Comparison of ENCODE assay signal across 8 cellular contexts in genomic region chr12:108732489-108732888, GRCh38. TPM values are rescaled to one million over a fixed set of nuclear protein-coding genes. Genes with fewer than 3 reads are reported as not detected.
DNase-seq lines count a peak whose midpoint lies in the region; ATAC-seq, FAIRE-seq and TF ChIP-seq lines count a peak whose summit lies in the region.

No MANE protein-coding gene starts in this region.

- dilution Hi-C loops in endothelial cell of umbilical vein (cut with MboI; ENCODE audit: extremely low pct_ligation_motif_present, low sequenced_read_pairs), result no loop called here

- H3K27me3 ChIP-seq in CD4-positive, alpha-beta memory T cell (ENCODE audit: insufficient read depth, low read length), result no peaks in the 10 kb centered on the region
- no peaks in the 10 kb centered on the region for H3K27me3 ChIP-seq in PC-3 (ENCODE audit: low read length)
- H3K27me3 ChIP-seq in endothelial cell of umbilical vein (ENCODE audit: control insufficient read depth in 2 of 2, insufficient read depth in 2 of 2, low read length in 2 of 2), result no peaks in the 10 kb centered on the region

- H3K79me2 ChIP-seq in PC-3 (ENCODE audit: low read length) (peaks cover 38% of the 10 kb centered on the region), endothelial cell of umbilical vein (ENCODE audit: control insufficient read depth, insufficient read depth, low read length) (peaks cover 37% of the 10 kb centered on the region)

- H3F3A ChIP-seq in PC-3 (ENCODE audit: low read length, unreplicated experiment), result peaks cover 13% of the 10 kb centered on the region

- H3K27me3 Mint-ChIP-seq in CD4-positive, alpha-beta memory T cell, result no peaks in the 10 kb centered on the region
- no peaks in the 10 kb centered on the region for H3K27me3 Mint-ChIP-seq in osteocyte (ENCODE audit: unreplicated experiment)

- H4K20me1 ChIP-seq in PC-3 (ENCODE audit: low read length) (peaks cover 28% of the 10 kb centered on the region), endothelial cell of umbilical vein (replicated peaks; ENCODE audit: control insufficient read depth, extremely low read depth, insufficient read depth, low read length) (peaks cover 3% of the 10 kb centered on the region)

- H3K4me1 Mint-ChIP-seq in CD4-positive, alpha-beta memory T cell, result peaks cover 11 to 28% (median 26%) of the 10 kb centered on the region in 4 donors
- peaks cover 30% of the 10 kb centered on the region for H3K4me1 Mint-ChIP-seq in osteocyte (ENCODE audit: unreplicated experiment)

- H3K9me3 ChIP-seq in CD4-positive, alpha-beta memory T cell (ENCODE audit: control insufficient read depth in 1 of 2, low read length in 2 of 2), result no peaks in the 10 kb centered on the region
- H3K9me3 ChIP-seq in PC-3 (ENCODE audit: low read length) (no peaks in the 10 kb centered on the region), endothelial cell of umbilical vein (replicated peaks; ENCODE audit: control insufficient read depth, insufficient read depth, low read length) (no peaks in the 10 kb centered on the region)

- FAIRE-seq in endothelial cell of umbilical vein (lab: Jason Lieb, UNC), result no peak

- no peaks in the 10 kb centered on the region for H3K9me1 ChIP-seq in endothelial cell of umbilical vein (replicated peaks; ENCODE audit: control insufficient read depth, extremely low read depth, insufficient read depth, low read length)

- no peaks in the 10 kb centered on the region for H3K36me3 ChIP-seq in CD4-positive, alpha-beta memory T cell (ENCODE audit: insufficient read depth, low read length)
- H3K36me3 ChIP-seq in PC-3 (ENCODE audit: low read depth, low read length), result peaks cover 8% of the 10 kb centered on the region; the same call in 1 of the 2 replicates
- no peaks in the 10 kb centered on the region for H3K36me3 ChIP-seq in endothelial cell of umbilical vein (ENCODE audit: control insufficient read depth in 2 of 2, extremely low read depth in 1 of 2, insufficient read depth in 2 of 2, low read length in 2 of 2)

- H3K36me3 Mint-ChIP-seq in CD4-positive, alpha-beta memory T cell, result peaks cover 0 to 4% of the 10 kb centered on the region in 2 donors
- H3K36me3 Mint-ChIP-seq in osteocyte (ENCODE audit: unreplicated experiment), result no peaks in the 10 kb centered on the region

- H3K4me1 ChIP-seq in CD4-positive, alpha-beta memory T cell (ENCODE audit: insufficient read depth, low read length), result peaks cover 5% of the 10 kb centered on the region
- peaks cover 45% of the 10 kb centered on the region for H3K4me1 ChIP-seq in PC-3 (ENCODE audit: insufficient read depth, low read length)
- peaks cover 29% of the 10 kb centered on the region for H3K4me1 ChIP-seq in endothelial cell of umbilical vein (ENCODE audit: control insufficient read depth, extremely low read depth, insufficient read depth, low read length)

- POLR2A ChIA-PET in CD4-positive, alpha-beta memory T cell (lab: Charles Lee; ENCODE audit: partially characterized antibody), result interaction anchor here (1.0 to 1.5 kb wide), 3 partner anchors 106 to 125 kb away, joined by 4 to 8 read pairs (median 4); partner anchors contain the start of gene SSH1
- POLR2A ChIA-PET in PC-3 (lab: Charles Lee; ENCODE audit: unreplicated experiment) (interaction anchor here (0.6 to 1.0 kb wide), 2 partner anchors 40 to 83 kb away, joined by 4 to 6 read pairs; no protein-coding TSS in a partner anchor), endothelial cell of umbilical vein (lab: Charles Lee) (no interaction called here)

- peak overlapping the region; percentile 89 to 97 (median 95) for H3K4me3 Mint-ChIP-seq in CD4-positive, alpha-beta memory T cell
- H3K4me3 Mint-ChIP-seq in osteocyte (ENCODE audit: unreplicated experiment), result peak overlapping the region; percentile 95

- peak overlapping the region; percentile 87 for H3K4me2 ChIP-seq in PC-3 (ENCODE audit: low read length)
- peak overlapping the region; percentile 91 for H3K4me2 ChIP-seq in endothelial cell of umbilical vein (ENCODE audit: insufficient read depth, low read length)

- no peak for DNase-seq in CD4-positive, alpha-beta memory T cell
- DNase-seq in PC-3 (no peak), endothelial cell of umbilical vein (ENCODE audit: low read depth, low spot score) (no peak), osteocyte (ENCODE audit: extremely low spot score, unreplicated experiment) (no peak), T1000 (lab: John Stamatoyannopoulos, UW) (no peak), NCI-H345 treated with DMSO at 0.1 percent for 48 hours (lab: John Stamatoyannopoulos, UW; ENCODE audit: unreplicated experiment) (no peak), NCI-H82 treated with DMSO at 0.1 percent for 48 hours (lab: John Stamatoyannopoulos, UW; ENCODE audit: unreplicated experiment) (no peak)

- peak overlapping the region; percentile 69 for H3K27ac ChIP-seq in CD4-positive, alpha-beta memory T cell (ENCODE audit: low read depth, low read length)
- H3K27ac ChIP-seq in PC-3 (ENCODE audit: low read length), result peak overlapping the region; percentile 65
- peak overlapping the region; percentile 87 for H3K27ac ChIP-seq in endothelial cell of umbilical vein (ENCODE audit: insufficient read depth, low read depth, low read length)

- CTCF ChIA-PET in CD4-positive, alpha-beta memory T cell (lab: Charles Lee; ENCODE audit: partially characterized antibody), result interaction anchor here (1.2 to 2.0 kb wide), 5 partner anchors 68 to 115 kb away, joined by 3 to 13 read pairs (median 4); no protein-coding TSS in a partner anchor
- CTCF ChIA-PET in PC-3 (lab: Charles Lee) (no interaction called here), endothelial cell of umbilical vein (lab: Charles Lee) (interaction anchor here (0.9 to 1.4 kb wide), 3 partner anchors 53 to 68 kb away, joined by 3 to 6 read pairs (median 4); no protein-coding TSS in a partner anchor)

- H3K9ac ChIP-seq in PC-3 (ENCODE audit: low read length) (peak overlapping the region; percentile 63), endothelial cell of umbilical vein (replicated peaks; ENCODE audit: extremely low read depth, insufficient read depth, low read length) (peak overlapping the region; percentile 87)

- intact Hi-C loops in CD4-positive, alpha-beta memory T cell (cut with micrococcal nuclease), result loop anchor here (1.0 to 5.0 kb wide), 2 partner anchors 41 to 115 kb away; no protein-coding TSS in a partner anchor
- intact Hi-C loops in PC-3 (cut with micrococcal nuclease) (loop anchor here (1.0 to 10.0 kb wide), 5 partner anchors 41 to 362 kb away; partner anchors contain the start of genes ALKBH2, SSH1 and UNG), endothelial cell of umbilical vein (cut with micrococcal nuclease) (loop anchor here (1.0 to 5.0 kb wide), 3 partner anchors 36 to 365 kb away; partner anchors contain the start of gene UNG)

- peak overlapping the region; percentile 88 to 91 for H3K4me3 ChIP-seq in CD4-positive, alpha-beta memory T cell (ENCODE audit: low read length in 2 of 2)
- H3K4me3 ChIP-seq in PC-3 (ENCODE audit: low read length) (peak overlapping the region; percentile 68), endothelial cell of umbilical vein (replicated peaks in 1 of 3; ENCODE audit: insufficient read depth in 1 of 3, low read depth in 1 of 3, low read length in 3 of 3) (peak overlapping the region; percentile 14 to 69 (median 57))

- ATAC-seq in PC-3 (no peak), HG03135 (IDR thresholded peaks at IDR 0.05; ENCODE audit: unreplicated experiment) (no peak)

- H3K9me3 Mint-ChIP-seq in CD4-positive, alpha-beta memory T cell, result no peaks in the 10 kb centered on the region
- H3K9me3 Mint-ChIP-seq in osteocyte (ENCODE audit: unreplicated experiment), result no peaks in the 10 kb centered on the region

- TF ChIP-seq CTCF in PC-3 (conservative IDR thresholded peaks at IDR 0.05; ENCODE audit: low read depth, low read length) (no peak), endothelial cell of umbilical vein (IDR thresholded peaks at IDR 0.05; ENCODE audit: extremely low read depth in 1 of 2, insufficient read depth in 1 of 2, low read depth in 1 of 2, low read length in 2 of 2) (no peak), osteocyte (IDR thresholded peaks at IDR 0.05) (no peak)

- BruUV-seq in PC-3 (replicated peaks; lab: Mats Ljungman, UMichigan), result TSS peak; percentile 89
- BruUV-seq in endothelial cell of umbilical vein (replicated peaks; lab: Mats Ljungman, UMichigan), result TSS peak; percentile 83

- TF ChIP-seq POLR2A in endothelial cell of umbilical vein (IDR thresholded peaks at IDR 0.05; ENCODE audit: low read depth, low read length), result no peak

- H2AFZ ChIP-seq in PC-3 (ENCODE audit: low read length) (peak overlapping the region; percentile 74), endothelial cell of umbilical vein (ENCODE audit: low read depth, low read length) (peak overlapping the region; percentile 85)

- H3K27ac Mint-ChIP-seq in CD4-positive, alpha-beta memory T cell, result peak overlapping the region; percentile 92 to 99 (median 98)
- peak overlapping the region; percentile 98 for H3K27ac Mint-ChIP-seq in osteocyte (ENCODE audit: unreplicated experiment)

- no peaks in the 10 kb centered on the region for H3K9me2 ChIP-seq in PC-3 (replicated peaks; ENCODE audit: low read length)

TF ChIP-seq in endothelial cell of umbilical vein, 7 proteins besides CTCF, POLR2A, EP300 and RAD21 (continues in another document):
- TF ChIP-seq MYC (IDR thresholded peaks at IDR 0.05; ENCODE audit: low read depth, low read length) (no peak), GATA2 (IDR thresholded peaks at IDR 0.05; ENCODE audit: insufficient read depth, insufficient read length, low read depth, low read length) (no peak), POLR2AphosphoS5 (IDR thresholded peaks at IDR 0.05; ENCODE audit: insufficient read depth, low read depth, low read length) (no peak), EZH2 (IDR thresholded peaks at IDR 0.05; ENCODE audit: borderline replicate concordance, low read depth, low read length, severe bottlenecking) (no peak), FOS (IDR thresholded peaks at IDR 0.05; ENCODE audit: borderline replicate concordance, insufficient read depth, low read length) (no peak), JUN (IDR thresholded peaks at IDR 0.05; ENCODE audit: borderline replicate concordance, insufficient read depth, insufficient read length, low read depth) (no peak)

RNA-seq across cellular contexts. Expression of gene CORO1C, which starts 1.2 kb away (rescaled TPM):
- 10 to 100 TPM; 10.3 to 11.9 TPM for total RNA-seq in CD4-positive, alpha-beta memory T cell
- polyA plus RNA-seq in CD4-positive, alpha-beta memory T cell, result 10 to 100 TPM in 1 of 2 donors, 1 to 10 TPM in 1; 8.0 to 12.6 TPM
- total RNA-seq in PC-3 (2014; rRNA removed) (159 and 179 TPM in 2 replicates), endothelial cell of umbilical vein (212 and 240 TPM in 2 replicates), osteocyte (234 and 248 TPM in 2 replicates)
- polyA plus RNA-seq in endothelial cell of umbilical vein, result 143 and 150 TPM in 2 replicates
- polyA plus RNA-seq in endothelial cell of umbilical vein (2011; cell fraction: cytosol; rRNA removed), result 131 and 149 TPM in 2 replicates
- 163 and 178 TPM in 2 replicates for polyA plus RNA-seq in endothelial cell of umbilical vein (2011; cell fraction: nucleus; rRNA removed)
- 145 and 176 TPM in 2 replicates for polyA plus RNA-seq in endothelial cell of umbilical vein (2012)
- 782 and 791 TPM in 2 replicates for polyA minus RNA-seq in endothelial cell of umbilical vein
- 102 TPM for polyA minus RNA-seq in endothelial cell of umbilical vein (2011; cell fraction: cytosol; rRNA and poly(A)+ RNA removed)
- 208 and 281 TPM in 2 replicates for polyA minus RNA-seq in endothelial cell of umbilical vein (2011; cell fraction: nucleus; rRNA and poly(A)+ RNA removed)

Comparison
In these comparisons a context has a peak if more than half of its experiments do, and no peak if none do; other contexts are left out.
1. RNA of gene CORO1C, which starts 1.2 kb away (total RNA-seq): 212 to 240 TPM in endothelial cell of umbilical vein, 234 to 248 TPM in osteocyte and 159 to 179 TPM in PC-3; 10.3 to 11.9 TPM in CD4-positive, alpha-beta memory T cell; every median in the first group is over 10 times any median in the second.
2. Peak in every context shown above with its lines, with median percentiles within 50 percentile points of each other: H3K27ac ChIP-seq and H3K4me3 ChIP-seq.